Comparison of ENCODE assay signal across 10 cellular contexts in the genomic region with DNA sequence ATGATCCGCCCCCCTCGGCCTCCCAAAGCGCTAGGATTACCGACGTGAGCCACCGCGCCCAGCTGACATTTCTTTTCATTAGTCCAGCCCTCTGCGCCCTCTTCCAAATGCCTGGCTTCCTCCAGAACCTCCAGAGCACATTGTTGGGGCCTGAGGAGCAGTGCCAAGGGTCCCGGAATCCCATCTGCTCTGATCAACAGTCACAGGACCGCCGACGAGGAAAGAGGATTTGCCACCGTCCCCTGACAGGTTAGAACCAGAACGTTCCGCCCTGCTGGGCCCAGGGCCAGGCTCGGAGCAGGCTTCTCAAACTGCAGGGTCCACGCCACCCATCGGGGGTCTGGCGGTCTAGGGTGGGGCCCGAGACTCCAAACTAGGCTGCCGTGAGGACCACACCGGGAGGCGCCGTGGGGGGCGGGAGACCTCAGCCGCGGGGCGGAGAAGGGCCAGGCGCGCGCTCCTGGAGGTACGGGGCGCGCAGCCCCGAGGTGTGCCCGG. TPM values are rescaled to one million over a fixed set of nuclear protein-coding genes. Genes with fewer than 3 reads are reported as not detected.
A peak's percentile ranks its signal among the peaks of the same experiment; 100 is the strongest.
DNase-seq lines count a peak whose midpoint lies in the region; TF ChIP-seq lines count a peak whose summit lies in the region.
"Had no signal": no experiment of that assay in that cellular context is flagged by ENCODE, and none has a peak within 500 bp of the region (broad histone marks: within the 10 kb centered on the region; RNA-seq: fewer than 3 reads in every experiment).

No MANE protein-coding gene starts in this region.

- H3K4me3 ChIP-seq in OCI-LY1 (ENCODE audit: low read depth, low read length, poor library complexity, severe bottlenecking) (peak overlapping the region; percentile 8), fibroblast of lung (replicated peaks in 1 of 4; ENCODE audit: control extremely low read depth in 1 of 4, insufficient read depth in 1 of 4, low read depth in 3 of 4, low read length in 4 of 4) (peak overlapping the region in 1 of 4 experiments; percentile 14), subcutaneous abdominal adipose tissue (ENCODE audit: low read depth in 1 of 5, low read length in 5 of 5) (peak overlapping the region in 4 of 5 donors; percentile 22 to 59 (median 54))
- H3K4me3 ChIP-seq: A549, MG63 had no signal

- H3F3A ChIP-seq in OCI-LY1 (ENCODE audit: insufficient read depth, low read length): no peaks in the 10 kb centered on the region

- peaks cover 23% of the 10 kb centered on the region for H3K4me1 Mint-ChIP-seq in activated CD4-positive, alpha-beta T cell treated with anti-CD3 and anti-CD28 coated beads, Interleukin-2, amount 10 ng/mL, durations not matched to agents 7 days and 5 days

- H3K4me2 ChIP-seq in OCI-LY1 (ENCODE audit: low read length): peak overlapping the region; percentile 19; the same call in 1 of the 2 replicates
- H3K4me2 ChIP-seq in fibroblast of lung (ENCODE audit: extremely low read depth, insufficient read depth, low read length): peak overlapping the region; percentile 25
- H3K4me2 ChIP-seq: A549 had no signal

- POLR2A ChIA-PET in activated CD4-positive, alpha-beta T cell treated with anti-CD3 and anti-CD28 coated beads, Interleukin-2, amount 10 ng/mL, durations not matched to agents 7 days and 5 days (lab: Charles Lee): no interaction called here

- peaks cover 2% of the 10 kb centered on the region for H3K9me3 Mint-ChIP-seq in activated CD4-positive, alpha-beta T cell treated with anti-CD3 and anti-CD28 coated beads, Interleukin-2, amount 10 ng/mL, durations not matched to agents 7 days and 5 days

- H3K9me3 ChIP-seq in OCI-LY1 (ENCODE audit: low read length): peaks cover 4% of the 10 kb centered on the region; the same call in 1 of the 2 replicates
- no peaks in the 10 kb centered on the region for H3K9me3 ChIP-seq in fibroblast of lung (ENCODE audit: control insufficient read depth, insufficient read depth, low read depth, low read length)
- peaks cover 0 to 7% (median 6%) of the 10 kb centered on the region in 5 donors for H3K9me3 ChIP-seq in subcutaneous abdominal adipose tissue (ENCODE audit: control insufficient read depth in 5 of 5, low read length in 5 of 5)

- peak overlapping the region; percentile 29 for H3K4me3 Mint-ChIP-seq in activated CD4-positive, alpha-beta T cell treated with anti-CD3 and anti-CD28 coated beads, Interleukin-2, amount 10 ng/mL, durations not matched to agents 7 days and 5 days

- no peak overlapping the region for H3K27ac Mint-ChIP-seq in activated CD4-positive, alpha-beta T cell treated with anti-CD3 and anti-CD28 coated beads, Interleukin-2, amount 10 ng/mL, durations not matched to agents 7 days and 5 days

- H4K20me1 ChIP-seq in OCI-LY1 (ENCODE audit: insufficient read depth, low read length) (no peaks in the 10 kb centered on the region), fibroblast of lung (ENCODE audit: control insufficient read depth, extremely low read depth, insufficient read depth, low read length) (no peaks in the 10 kb centered on the region)

- peaks cover 60% of the 10 kb centered on the region for H3K27me3 Mint-ChIP-seq in activated CD4-positive, alpha-beta T cell treated with anti-CD3 and anti-CD28 coated beads, Interleukin-2, amount 10 ng/mL, durations not matched to agents 7 days and 5 days

- no peak for DNase-seq in activated CD4-positive, alpha-beta T cell treated with anti-CD3 and anti-CD28 coated beads, Interleukin-2, amount 10 ng/mL, durations not matched to agents 7 days and 5 days
- DNase-seq in activated CD4-positive, alpha-beta T cell treated with anti-CD3 and anti-CD28 coated beads for 48 hours: no peak
- DNase-seq in fibroblast of lung (ENCODE audit: low read depth in 2 of 2) (no peak), superior temporal gyrus (ENCODE audit: extremely low spot score) (no peak), NCI-H2196 (lab: John Stamatoyannopoulos, UW; ENCODE audit: unreplicated experiment) (no peak), NCI-H748 (lab: John Stamatoyannopoulos, UW; ENCODE audit: unreplicated experiment) (no peak)
- DNase-seq: MG63 had no signal

- no peaks in the 10 kb centered on the region for H3K9me2 ChIP-seq in OCI-LY1 (ENCODE audit: low read depth, low read length)

- H2AFZ ChIP-seq in OCI-LY1 (ENCODE audit: low read length) (no peak overlapping the region), fibroblast of lung (ENCODE audit: low read length) (no peak overlapping the region)

- H3K4me1 ChIP-seq in OCI-LY1 (ENCODE audit: insufficient read depth, low read length, severe bottlenecking): no peaks in the 10 kb centered on the region
- H3K4me1 ChIP-seq in fibroblast of lung (ENCODE audit: control insufficient read depth, extremely low read depth, insufficient read depth, low read length): no peaks in the 10 kb centered on the region
- H3K4me1 ChIP-seq in subcutaneous abdominal adipose tissue (ENCODE audit: control insufficient read depth in 5 of 5, insufficient read depth in 5 of 5, low read length in 5 of 5): peaks cover 0 to 30% (median 26%) of the 10 kb centered on the region in 5 donors
- H3K4me1 ChIP-seq: A549 had no signal

- no peak for TF ChIP-seq CTCF in OCI-LY1 (IDR thresholded peaks at IDR 0.05; ENCODE audit: low read length)
- TF ChIP-seq CTCF in fibroblast of lung (conservative IDR thresholded peaks at IDR 0.05 in 1 of 2, IDR thresholded peaks at IDR 0.05 in 1 of 2; ENCODE audit: low read depth in 1 of 2, low read length in 2 of 2): no peak

- H3K9ac ChIP-seq in OCI-LY1 (ENCODE audit: low read length) (no peak overlapping the region), fibroblast of lung (ENCODE audit: insufficient read depth, low read length) (no peak overlapping the region), subcutaneous abdominal adipose tissue (ENCODE audit: low read length in 5 of 5) (peak overlapping the region in 2 of 5 donors; percentile 32 to 37)

- no peak overlapping the region for H3K27ac ChIP-seq in OCI-LY1 (ENCODE audit: low read depth, low read length, poor library complexity, severe bottlenecking)
- H3K27ac ChIP-seq in fibroblast of lung (ENCODE audit: insufficient read depth, low read length): no peak overlapping the region
- H3K27ac ChIP-seq in subcutaneous abdominal adipose tissue (ENCODE audit: low read depth, low read length): no peak overlapping the region
- H3K27ac ChIP-seq: A549 had no signal

- no peaks in the 10 kb centered on the region for H3K36me3 Mint-ChIP-seq in activated CD4-positive, alpha-beta T cell treated with anti-CD3 and anti-CD28 coated beads, Interleukin-2, amount 10 ng/mL, durations not matched to agents 7 days and 5 days (ENCODE audit: low read depth)

- H3K79me2 ChIP-seq in OCI-LY1 (ENCODE audit: insufficient read depth, low read length): no peaks in the 10 kb centered on the region
- no peaks in the 10 kb centered on the region for H3K79me2 ChIP-seq in fibroblast of lung (ENCODE audit: control insufficient read depth, insufficient read depth, low read length)

- H3K36me3 ChIP-seq in OCI-LY1 (ENCODE audit: insufficient read depth, low read length) (no peaks in the 10 kb centered on the region; the same call in 1 of the 2 replicates), fibroblast of lung (ENCODE audit: control insufficient read depth, insufficient read depth, low read length) (no peaks in the 10 kb centered on the region), subcutaneous abdominal adipose tissue (ENCODE audit: control insufficient read depth in 5 of 5, insufficient read depth in 5 of 5, low read length in 5 of 5) (no peaks in the 10 kb centered on the region)
- H3K36me3 ChIP-seq: MG63 had no signal

- CTCF ChIA-PET in activated CD4-positive, alpha-beta T cell treated with anti-CD3 and anti-CD28 coated beads, Interleukin-2, amount 10 ng/mL, durations not matched to agents 7 days and 5 days (lab: Charles Lee): interaction anchor here (1.1 to 1.6 kb wide), 2 partner anchors 9 to 11 kb away, joined by 3 read pairs; no protein-coding TSS in a partner anchor

- H3K27me3 ChIP-seq in OCI-LY1 (ENCODE audit: insufficient read depth, low read length) (peaks cover 12% of the 10 kb centered on the region; the same call in 1 of the 2 replicates), fibroblast of lung (ENCODE audit: control insufficient read depth, insufficient read depth, low read length) (peaks cover 10% of the 10 kb centered on the region), subcutaneous abdominal adipose tissue (ENCODE audit: control insufficient read depth in 5 of 5, insufficient read depth in 4 of 5, low read length in 5 of 5) (peaks cover 0 to 19% (median 0%) of the 10 kb centered on the region in 5 donors)

RNA-seq across cellular contexts. Expression of gene ITM2C, which starts 36.9 kb away (rescaled TPM):
- 10 to 100 TPM; 29.4 to 30.4 TPM for total RNA-seq in activated CD4-positive, alpha-beta T cell treated with anti-CD3 and anti-CD28 coated beads, Interleukin-2, amount 10 ng/mL, durations not matched to agents 7 days and 5 days
- 58.3 and 77.3 TPM in 2 replicates for total RNA-seq in fibroblast of lung
- 182 and 236 TPM in 2 replicates for polyA plus RNA-seq in fibroblast of lung
- 122 and 182 TPM in 2 replicates for polyA plus RNA-seq in fibroblast of lung (2012)
- 254 and 555 TPM in 2 replicates for polyA minus RNA-seq in fibroblast of lung (ENCODE audit: low replicate concordance)
